In genomic region chr1:171799698-171800097, GRCh38 we compare ENCODE assay signal across 7 cellular contexts. TPM values are rescaled to one million over a fixed set of nuclear protein-coding genes. Genes with fewer than 3 reads are reported as not detected.
DNase-seq lines count a peak whose midpoint lies in the region; ATAC-seq, FAIRE-seq and TF ChIP-seq lines count a peak whose summit lies in the region.
"Not testable (repeated sequence)": the region's sequence is repeated elsewhere in the genome, so short reads cannot be mapped to it uniquely, and the experiment has no call there.
"Had no signal": no experiment of that assay in that cellular context is flagged by ENCODE, and none has a peak within 500 bp of the region (broad histone marks: within the 10 kb centered on the region; RNA-seq: fewer than 3 reads in every experiment).

No MANE protein-coding gene starts in this region.

- H3K9me3 Mint-ChIP-seq in GM23338; activated CD4-positive, alpha-beta memory T cell treated with anti-CD3 and anti-CD28 coated beads for 36 hours; activated T-helper 2 cell treated with anti-CD3 and anti-CD28 coated beads, Interferon-gamma antibody, Interleukin-2, Interleukin-4, amounts not matched to agents 10 μg/mL and 5 μg/mL and 100 μg/mL, durations not matched to agents 14 hours and 24 hours and 36 hours; memory B cell; neural crest cell: not testable (repeated sequence)

- H2AFZ ChIP-seq in GM23338; K562 (ENCODE audit: low read depth, low read length): not testable (repeated sequence)

- POLR2A ChIA-PET in activated CD4-positive, alpha-beta memory T cell treated with anti-CD3 and anti-CD28 coated beads for 36 hours (lab: Charles Lee) = not testable (repeated sequence)
- POLR2A ChIA-PET in K562 (lab: Yijun Ruan, JAX) = interaction anchor here (1.1 to 3.2 kb wide), 6 partner anchors 9 to 56 kb away, joined by 3 to 11 read pairs (median 6); partner anchors contain the start of gene METTL13

- peaks cover 18% of the 10 kb centered on the region for H3K4me1 ChIP-seq in GM23338 (ENCODE audit: insufficient read depth)
- not testable (repeated sequence) for H3K4me1 ChIP-seq in K562 (replicated peaks in 1 of 2; ENCODE audit: control insufficient read depth in 2 of 2, insufficient read depth in 2 of 2, low read length in 2 of 2)

- H3K27me3 Mint-ChIP-seq in GM23338 (ENCODE audit: insufficient read depth, low read depth, poor library complexity) = peaks cover 10% of the 10 kb centered on the region
- H3K27me3 Mint-ChIP-seq in activated CD4-positive, alpha-beta memory T cell treated with anti-CD3 and anti-CD28 coated beads for 36 hours; activated T-helper 2 cell treated with anti-CD3 and anti-CD28 coated beads, Interferon-gamma antibody, Interleukin-2, Interleukin-4, amounts not matched to agents 10 μg/mL and 5 μg/mL and 100 μg/mL, durations not matched to agents 14 hours and 24 hours and 36 hours (ENCODE audit: low read depth); memory B cell; neural crest cell (ENCODE audit: low read depth): not testable (repeated sequence)

- H3K27ac Mint-ChIP-seq in GM23338 (peak overlapping the region; percentile 22), memory B cell (peak overlapping the region; percentile 59), neural crest cell (ENCODE audit: unreplicated experiment) (peak overlapping the region; percentile 43)
- peak overlapping the region; percentile 61 for H3K27ac Mint-ChIP-seq in activated CD4-positive, alpha-beta memory T cell treated with anti-CD3 and anti-CD28 coated beads for 36 hours
- peak overlapping the region; percentile 61 for H3K27ac Mint-ChIP-seq in activated T-helper 2 cell treated with anti-CD3 and anti-CD28 coated beads, Interferon-gamma antibody, Interleukin-2, Interleukin-4, amounts not matched to agents 10 μg/mL and 5 μg/mL and 100 μg/mL, durations not matched to agents 14 hours and 24 hours and 36 hours

- not testable (repeated sequence) for DNase-seq in GM23338 (ENCODE audit: low spot score); activated CD4-positive, alpha-beta memory T cell treated with anti-CD3 and anti-CD28 coated beads for 36 hours; activated T-helper 2 cell treated with anti-CD3 and anti-CD28 coated beads, Interferon-gamma antibody, Interleukin-2, Interleukin-4, amounts not matched to agents 10 μg/mL and 5 μg/mL and 100 μg/mL, durations not matched to agents 14 hours and 24 hours and 36 hours (ENCODE audit: low spot score); K562 (ENCODE audit: extremely low read depth in 1 of 4, low spot score in 3 of 4); memory B cell (ENCODE audit: low spot score in 2 of 2); neural crest cell (ENCODE audit: low read depth, low spot score)

- H3K9ac ChIP-seq in K562 (ENCODE audit: insufficient read depth in 1 of 2, low read depth in 2 of 2, low read length in 2 of 2) = not testable (repeated sequence)

- not testable (repeated sequence) for BruUV-seq in K562 (replicated peaks; lab: Mats Ljungman, UMichigan)

- ATAC-seq in GM23338; K562; memory B cell (ENCODE audit: low read depth): not testable (repeated sequence)

- H3K4me2 ChIP-seq in GM23338; K562 (ENCODE audit: insufficient read depth, low read length): not testable (repeated sequence)

- TF ChIP-seq EP300 in K562 (IDR thresholded peaks at IDR 0.05; ENCODE audit: low read length) = not testable (repeated sequence)

- H3K36me3 Mint-ChIP-seq in GM23338 (ENCODE audit: low read depth) (peaks cover 28% of the 10 kb centered on the region), memory B cell (peaks cover 25% of the 10 kb centered on the region)
- H3K36me3 Mint-ChIP-seq in activated CD4-positive, alpha-beta memory T cell treated with anti-CD3 and anti-CD28 coated beads for 36 hours = peaks cover 21% of the 10 kb centered on the region
- peaks cover 39% of the 10 kb centered on the region for H3K36me3 Mint-ChIP-seq in activated T-helper 2 cell treated with anti-CD3 and anti-CD28 coated beads, Interferon-gamma antibody, Interleukin-2, Interleukin-4, amounts not matched to agents 10 μg/mL and 5 μg/mL and 100 μg/mL, durations not matched to agents 14 hours and 24 hours and 36 hours (ENCODE audit: low read depth)
- H3K36me3 Mint-ChIP-seq in neural crest cell (ENCODE audit: low read depth) = not testable (repeated sequence)

- not testable (repeated sequence) for H3K4me3 ChIP-seq in GM23338, K562

- H3K79me2 ChIP-seq in GM23338 (replicated peaks; ENCODE audit: insufficient read depth); K562 (ENCODE audit: control insufficient read depth, insufficient read depth, low read length): not testable (repeated sequence)

- 100% methylated on average over 2 of the region's 2 CpGs for WGBS in K562 (ENCODE audit: insufficient coverage, low coverage, missing lambda C conversion rate)

- in situ Hi-C loops in K562 (cut with MboI) = loop anchor here (5.0 to 10.0 kb wide), 2 partner anchors 183 to 595 kb away; no protein-coding TSS in a partner anchor

- FAIRE-seq in K562 (lab: Jason Lieb, UNC) = not testable (repeated sequence)

- not testable (repeated sequence) for H3K27ac ChIP-seq in GM23338 (ENCODE audit: low read depth); K562 (ENCODE audit: extremely low read depth, low read depth, low read length)

- CTCF ChIA-PET in activated CD4-positive, alpha-beta memory T cell treated with anti-CD3 and anti-CD28 coated beads for 36 hours (lab: Charles Lee) = interaction anchor here (1.1 to 8.5 kb wide), 4 partner anchors 18 to 186 kb away, joined by 3 to 238 read pairs (median 10); partner anchors contain the start of gene METTL13
- CTCF ChIA-PET in K562 (lab: Yijun Ruan, JAX; ENCODE audit: low intra/inter-chr PET ratio) = interaction anchor here (1.2 kb wide), 1 partner anchor 188 kb away, joined by 3 read pairs; no protein-coding TSS in a partner anchor

- not testable (repeated sequence) for H3K9me2 ChIP-seq in GM23338 (ENCODE audit: insufficient read depth)

- H3F3A ChIP-seq in GM23338 (replicated peaks; ENCODE audit: low read depth) = not testable (repeated sequence)

- not testable (repeated sequence) for H3K4me3 Mint-ChIP-seq in GM23338; activated CD4-positive, alpha-beta memory T cell treated with anti-CD3 and anti-CD28 coated beads for 36 hours; activated T-helper 2 cell treated with anti-CD3 and anti-CD28 coated beads, Interferon-gamma antibody, Interleukin-2, Interleukin-4, amounts not matched to agents 10 μg/mL and 5 μg/mL and 100 μg/mL, durations not matched to agents 14 hours and 24 hours and 36 hours (ENCODE audit: low read depth); memory B cell; neural crest cell

- TF ChIP-seq CTCF in GM23338 (conservative IDR thresholded peaks at IDR 0.05; ENCODE audit: low read depth in 2 of 2); K562 (IDR thresholded peaks at IDR 0.05 in 2 of 3, conservative IDR thresholded peaks at IDR 0.05 in 1 of 3; ENCODE audit: insufficient read depth in 2 of 3, low read depth in 1 of 3, low read length in 3 of 3); neural crest cell (conservative IDR thresholded peaks at IDR 0.05): not testable (repeated sequence)

- TF ChIP-seq RAD21 in K562 (CRISPR knock-in tag; conservative IDR thresholded peaks at IDR 0.05 in 1 of 2, IDR thresholded peaks at IDR 0.05 in 1 of 2) = not testable (repeated sequence)

- not testable (repeated sequence) for TF ChIP-seq POLR2A in K562 (conservative IDR thresholded peaks at IDR 0.05)

- not testable (repeated sequence) for H3K27me3 ChIP-seq in GM23338 (ENCODE audit: insufficient read depth); K562 (ENCODE audit: control insufficient read depth in 2 of 2, insufficient read depth in 2 of 2, low read length in 2 of 2)

- H3K9me1 ChIP-seq in K562 (ENCODE audit: control insufficient read depth, insufficient read depth, low read length) = not testable (repeated sequence)

- not testable (repeated sequence) for H3K9me3 ChIP-seq in K562 (replicated peaks; ENCODE audit: control insufficient read depth, insufficient read depth, low read depth, low read length)

- intact Hi-C loops in activated CD4-positive, alpha-beta memory T cell treated with anti-CD3 and anti-CD28 coated beads for 36 hours (cut with micrococcal nuclease) = loop anchor here (2.0 to 5.0 kb wide), 2 partner anchors 17 to 43 kb away; partner anchors contain the start of gene DNM3
- intact Hi-C loops in activated T-helper 2 cell treated with anti-CD3 and anti-CD28 coated beads, Interferon-gamma antibody, Interleukin-2, Interleukin-4, amounts not matched to agents 10 μg/mL and 5 μg/mL and 100 μg/mL, durations not matched to agents 14 hours and 24 hours and 36 hours (cut with micrococcal nuclease) = not testable (repeated sequence)
- intact Hi-C loops in K562 (cut with micrococcal nuclease) = loop anchor here (5.0 kb wide), 1 partner anchor 598 kb away; no protein-coding TSS in a partner anchor

- H3K4me1 Mint-ChIP-seq in GM23338 = peaks cover 35% of the 10 kb centered on the region
- H3K4me1 Mint-ChIP-seq in activated CD4-positive, alpha-beta memory T cell treated with anti-CD3 and anti-CD28 coated beads for 36 hours (ENCODE audit: low read depth); activated T-helper 2 cell treated with anti-CD3 and anti-CD28 coated beads, Interferon-gamma antibody, Interleukin-2, Interleukin-4, amounts not matched to agents 10 μg/mL and 5 μg/mL and 100 μg/mL, durations not matched to agents 14 hours and 24 hours and 36 hours (ENCODE audit: low read depth); memory B cell; neural crest cell: not testable (repeated sequence)

- H3K36me3 ChIP-seq in GM23338 (ENCODE audit: insufficient read depth) = peaks cover 13% of the 10 kb centered on the region
- peaks cover 34% of the 10 kb centered on the region for H3K36me3 ChIP-seq in K562 (ENCODE audit: control insufficient read depth, insufficient read depth, low read length)

- H4K20me1 ChIP-seq in GM23338 (replicated peaks; ENCODE audit: insufficient read depth); K562 (replicated peaks; ENCODE audit: control insufficient read depth, insufficient read depth, low read length): not testable (repeated sequence)

RNA-seq across cellular contexts. Expression of gene METTL13, which starts 18.2 kb away (rescaled TPM):
- 43.8 and 45.4 TPM in 2 replicates for total RNA-seq in GM23338 (2014; rRNA removed; shearing (Covaris generic))
- polyA plus RNA-seq in GM23338 (2016; fragmentation: Nextera tagmentation; extraction: Ambion mirVana) = 19.2 and 21.0 TPM in 2 replicates
- total RNA-seq in activated CD4-positive, alpha-beta memory T cell treated with anti-CD3 and anti-CD28 coated beads for 36 hours = 10 to 100 TPM; 45.6 to 49.8 TPM
- 50.0 and 53.6 TPM in 2 replicates for total RNA-seq in activated T-helper 2 cell treated with anti-CD3 and anti-CD28 coated beads, Interferon-gamma antibody, Interleukin-2, Interleukin-4, amounts not matched to agents 10 μg/mL and 5 μg/mL and 100 μg/mL, durations not matched to agents 14 hours and 24 hours and 36 hours
- 47.4 and 58.7 TPM in 2 replicates for total RNA-seq in K562 (2011; cell fraction: chromatin; rRNA removed; ENCODE audit: low replicate concordance)
- 46.6 and 59.0 TPM in 2 replicates for total RNA-seq in K562 (2011; cell fraction: nucleolus; rRNA removed)
- total RNA-seq in K562 (2011; cell fraction: nucleoplasm; rRNA removed) = 42.7 and 43.7 TPM in 2 replicates
- total RNA-seq in K562 (2014; rRNA removed) = 49.3 and 65.1 TPM in 2 replicates
- total RNA-seq in K562 (2014; rRNA removed; fragmentation: Illumina TruSeq; extraction: Trizol) = 46.2 and 51.9 TPM in 2 replicates
- total RNA-seq in K562 (2015; rRNA removed; fragmentation: Illumina TruSeq; extraction: Trizol) = 50.5 and 54.9 TPM in 2 replicates
- 54.9 and 62.0 TPM in 2 replicates for total RNA-seq in K562 (2021)
- polyA plus RNA-seq in K562 (2011; rRNA removed) = 53.5 and 70.9 TPM in 2 replicates
- 49.3 and 54.9 TPM in 2 replicates for polyA plus RNA-seq in K562 (2011; cell fraction: cytosol; rRNA removed)
- polyA plus RNA-seq in K562 (2011; cell fraction: nucleus; rRNA removed) = 39.0 and 45.5 TPM in 2 replicates
- 35.2 and 62.5 TPM in 2 replicates for polyA plus RNA-seq in K562 (2012)
- polyA plus RNA-seq in K562 (2014; fragmentation: Illumina TruSeq; extraction: Trizol) = 61.3 and 78.9 TPM in 2 replicates
- 10 to 100 TPM; 18.9 to 23.4 TPM for polyA plus RNA-seq in K562 (2014; fragmentation: Nextera tagmentation; extraction: Ambion mirVana)
- 55.2 and 59.7 TPM in 2 replicates for polyA plus RNA-seq in K562 (2014; rRNA removed)
- polyA minus RNA-seq in K562 (2011; rRNA and poly(A)+ RNA removed) = 75.6 and 111 TPM in 2 replicates
- 36.8 and 46.1 TPM in 2 replicates for polyA minus RNA-seq in K562 (2011; cell fraction: cytosol; rRNA and poly(A)+ RNA removed)
- polyA minus RNA-seq in K562 (2011; cell fraction: nucleus; rRNA and poly(A)+ RNA removed) = 26.3 and 31.2 TPM in 2 replicates
- 35.6 TPM in 2 replicates for total RNA-seq in neural crest cell

RNA-seq across cellular contexts. Expression of gene DNM3, which starts 41.6 kb away (rescaled TPM):
- 4.6 and 12.2 TPM in 2 replicates for total RNA-seq in GM23338 (2014; rRNA removed; shearing (Covaris generic))
- polyA plus RNA-seq in GM23338 (2016; fragmentation: Nextera tagmentation; extraction: Ambion mirVana) (4.2 and 5.2 TPM in 2 replicates), K562 (2011; rRNA removed) (0.11 and 0.21 TPM in 2 replicates), K562 (2014; fragmentation: Illumina TruSeq; extraction: Trizol) (0.11 and 0.24 TPM in 2 replicates), K562 (2014; fragmentation: Nextera tagmentation; extraction: Ambion mirVana) (under 1 TPM; 0.10 to 0.17 TPM), K562 (2014; rRNA removed) (0.08 and 0.32 TPM in 2 replicates)
- 1 to 10 TPM in 1 of 2 experiments, under 1 TPM in 1; 0.93 to 1.2 TPM for total RNA-seq in activated CD4-positive, alpha-beta memory T cell treated with anti-CD3 and anti-CD28 coated beads for 36 hours
- 0.37 and 0.41 TPM in 2 replicates for total RNA-seq in activated T-helper 2 cell treated with anti-CD3 and anti-CD28 coated beads, Interferon-gamma antibody, Interleukin-2, Interleukin-4, amounts not matched to agents 10 μg/mL and 5 μg/mL and 100 μg/mL, durations not matched to agents 14 hours and 24 hours and 36 hours
- total RNA-seq in K562 (2011; cell fraction: chromatin; rRNA removed; ENCODE audit: low replicate concordance) = 0.62 and 2.8 TPM in 2 replicates
- 0.50 and 0.66 TPM in 2 replicates for total RNA-seq in K562 (2011; cell fraction: nucleolus; rRNA removed)
- total RNA-seq in K562 (2011; cell fraction: nucleoplasm; rRNA removed) = 0.73 and 0.76 TPM in 2 replicates
- total RNA-seq in K562 (2014; rRNA removed) (0.33 TPM in 1 of 2 replicates, not detected in the other), K562 (2014; rRNA removed; fragmentation: Illumina TruSeq; extraction: Trizol) (0.36 and 0.38 TPM in 2 replicates), K562 (2015; rRNA removed; fragmentation: Illumina TruSeq; extraction: Trizol) (0.29 and 0.30 TPM in 2 replicates), K562 (2021) (0.16 and 0.29 TPM in 2 replicates), neural crest cell (3.5 and 3.9 TPM in 2 replicates)
- 0.12 and 0.15 TPM in 2 replicates for polyA plus RNA-seq in K562 (2011; cell fraction: cytosol; rRNA removed)
- 0.23 and 0.38 TPM in 2 replicates for polyA plus RNA-seq in K562 (2011; cell fraction: nucleus; rRNA removed)
- polyA plus RNA-seq in K562 (2012) = 0.13 and 0.58 TPM in 2 replicates
- 0.70 and 1.6 TPM in 2 replicates for polyA minus RNA-seq in K562 (2011; rRNA and poly(A)+ RNA removed)
- polyA minus RNA-seq in K562 (2011; cell fraction: cytosol; rRNA and poly(A)+ RNA removed) = 0.29 and 1.2 TPM in 2 replicates
- polyA minus RNA-seq in K562 (2011; cell fraction: nucleus; rRNA and poly(A)+ RNA removed) = 1.2 and 1.7 TPM in 2 replicates
- polyA plus RNA-seq: CD14-positive monocyte had no signal

RNA-seq across cellular contexts. Expression of gene VAMP4, which starts 57.8 kb away (rescaled TPM):
- total RNA-seq in GM23338 (2014; rRNA removed; shearing (Covaris generic)) = 7.3 and 9.0 TPM in 2 replicates
- 7.4 and 7.7 TPM in 2 replicates for polyA plus RNA-seq in GM23338 (2016; fragmentation: Nextera tagmentation; extraction: Ambion mirVana)
- 10 to 100 TPM; 13.2 to 14.2 TPM for total RNA-seq in activated CD4-positive, alpha-beta memory T cell treated with anti-CD3 and anti-CD28 coated beads for 36 hours
- 10.2 and 11.8 TPM in 2 replicates for total RNA-seq in activated T-helper 2 cell treated with anti-CD3 and anti-CD28 coated beads, Interferon-gamma antibody, Interleukin-2, Interleukin-4, amounts not matched to agents 10 μg/mL and 5 μg/mL and 100 μg/mL, durations not matched to agents 14 hours and 24 hours and 36 hours
- 3.1 and 14.9 TPM in 2 replicates for total RNA-seq in K562 (2011; cell fraction: chromatin; rRNA removed; ENCODE audit: low replicate concordance)
- 2.2 and 2.4 TPM in 2 replicates for total RNA-seq in K562 (2011; cell fraction: nucleolus; rRNA removed)
- 6.6 and 16.6 TPM in 2 replicates for total RNA-seq in K562 (2011; cell fraction: nucleoplasm; rRNA removed)
- 5.1 and 6.5 TPM in 2 replicates for total RNA-seq in K562 (2014; rRNA removed)
- total RNA-seq in K562 (2014; rRNA removed; fragmentation: Illumina TruSeq; extraction: Trizol) = 12.3 and 14.7 TPM in 2 replicates
- total RNA-seq in K562 (2015; rRNA removed; fragmentation: Illumina TruSeq; extraction: Trizol) = 10.0 and 11.1 TPM in 2 replicates
- 12.3 and 13.7 TPM in 2 replicates for total RNA-seq in K562 (2021)
- polyA plus RNA-seq in K562 (2011; rRNA removed) = 12.5 and 21.4 TPM in 2 replicates
- 2.5 and 4.6 TPM in 2 replicates for polyA plus RNA-seq in K562 (2011; cell fraction: cytosol; rRNA removed)
- 10.3 and 12.6 TPM in 2 replicates for polyA plus RNA-seq in K562 (2011; cell fraction: nucleus; rRNA removed)
- polyA plus RNA-seq in K562 (2012) = 12.7 and 15.1 TPM in 2 replicates
- 12.4 and 14.0 TPM in 2 replicates for polyA plus RNA-seq in K562 (2014; fragmentation: Illumina TruSeq; extraction: Trizol)
- polyA plus RNA-seq in K562 (2014; fragmentation: Nextera tagmentation; extraction: Ambion mirVana) = 1 to 10 TPM; 3.3 to 4.1 TPM
- polyA plus RNA-seq in K562 (2014; rRNA removed) = 11.4 and 11.9 TPM in 2 replicates
- 11.1 and 11.3 TPM in 2 replicates for polyA minus RNA-seq in K562 (2011; rRNA and poly(A)+ RNA removed)
- polyA minus RNA-seq in K562 (2011; cell fraction: cytosol; rRNA and poly(A)+ RNA removed) = 7.7 and 8.4 TPM in 2 replicates
- polyA minus RNA-seq in K562 (2011; cell fraction: nucleus; rRNA and poly(A)+ RNA removed) = 4.6 and 7.4 TPM in 2 replicates
- 10.3 and 11.1 TPM in 2 replicates for total RNA-seq in neural crest cell
